Comparison of ENCODE assay signal across 23 cellular contexts in the genomic region with DNA sequence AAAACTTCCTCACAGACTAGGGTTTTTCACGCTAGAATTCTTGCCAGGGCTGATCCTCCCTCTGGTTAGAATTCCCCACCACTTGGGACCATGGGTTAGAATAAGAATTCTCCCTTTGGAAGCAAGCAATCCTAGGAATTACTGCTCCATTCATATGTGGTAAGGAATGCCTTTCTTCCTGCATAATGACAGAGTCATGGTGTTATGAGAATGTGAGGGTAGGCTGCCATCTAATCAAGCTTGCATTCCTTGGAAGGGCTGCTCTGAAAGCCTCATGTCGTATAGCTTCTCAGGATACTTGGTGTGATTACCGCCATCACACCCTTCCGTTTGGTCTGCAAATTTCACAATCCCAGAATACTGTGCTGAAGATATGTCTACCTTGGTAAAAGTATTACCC.
"Had no signal": no experiment of that assay in that cellular context is flagged by ENCODE, and none has a peak within 500 bp of the region (broad histone marks: within the 10 kb centered on the region; RNA-seq: fewer than 3 reads in every experiment).

No MANE protein-coding gene starts in this region.

- H3K27ac ChIP-seq: ascending aorta, esophagus muscularis mucosa, heart right ventricle, ovary, psoas muscle, skin epidermis, suprapubic skin, upper lobe of left lung had no signal

- H3K27ac Mint-ChIP-seq: activated naive CD4-positive, alpha-beta T cell treated with anti-CD3 and anti-CD28 coated beads, Interleukin-2, amount 10 ng/mL, durations not matched to agents 7 days and 5 days; stimulated activated naive CD8-positive, alpha-beta T cell treated with anti-CD3 and anti-CD28 coated beads, Interleukin-15, Interleukin-2, amounts not matched to agents 100 ng/mL and 50 ng/mL, for 24 hours; T-helper 1 cell treated with Interleukin-12 subunit alpha and Interleukin-12 subunit beta and Interleukin-4 antibody, amounts not matched to agents 30 μg/mL and 1 μg/mL, for 36 hours had no signal

- H3K4me3 ChIP-seq: ascending aorta, esophagus muscularis mucosa, heart right ventricle, lung, ovary, psoas muscle, skin epidermis, suprapubic skin, upper lobe of left lung had no signal

- DNase-seq: activated CD4-positive, alpha-beta T cell treated with anti-CD3 and anti-CD28 coated beads, Interleukin-2, amount 50 U/mL, for 1 hour; activated CD4-positive, CD25-positive, alpha-beta regulatory T cell treated with anti-CD3 and anti-CD28 coated beads, Interleukin-2, amount 50 U/mL, for 72 hours; activated CD8-positive, alpha-beta memory T cell treated with anti-CD3 and anti-CD28 coated beads, Interleukin-2, amount 50 U/mL, for 48 hours; activated effector memory CD4-positive, alpha-beta T cell treated with Interleukin-2 at 50 U/mL for 16 hours; activated naive CD4-positive, alpha-beta T cell treated with anti-CD3 and anti-CD28 coated beads, Interleukin-2, amount 10 ng/mL, durations not matched to agents 7 days and 5 days; activated T-cell treated with anti-CD3 and anti-CD28 coated beads, Interleukin-2, amount 50 U/mL, for 48 hours; effector CD8-positive, alpha-beta T cell; heart right ventricle; midbrain; ovary; psoas muscle; right cardiac atrium; stimulated activated CD4-positive, alpha-beta T cell treated with anti-CD3 and anti-CD28 coated beads, Interleukin-15, amount 100 ng/mL, for 24 hours; stimulated activated CD4-positive, alpha-beta T cell treated with anti-CD3 and anti-CD28 coated beads, Interleukin-2, amount 100 ng/mL, for 48 hours; upper lobe of left lung had no signal

- H3K27me3 ChIP-seq: ascending aorta, esophagus muscularis mucosa, heart right ventricle, ovary, suprapubic skin, upper lobe of left lung had no signal

- H3K4me3 Mint-ChIP-seq: activated naive CD4-positive, alpha-beta T cell treated with anti-CD3 and anti-CD28 coated beads, Interleukin-2, amount 10 ng/mL, durations not matched to agents 7 days and 5 days; neural crest cell; stimulated activated naive CD8-positive, alpha-beta T cell treated with anti-CD3 and anti-CD28 coated beads, Interleukin-15, Interleukin-2, amounts not matched to agents 100 ng/mL and 50 ng/mL, for 24 hours; T-helper 1 cell treated with Interleukin-12 subunit alpha and Interleukin-12 subunit beta and Interleukin-4 antibody, amounts not matched to agents 30 μg/mL and 1 μg/mL, for 36 hours had no signal

- H3K4me1 ChIP-seq: ascending aorta, esophagus muscularis mucosa, heart right ventricle, psoas muscle, suprapubic skin, upper lobe of left lung had no signal

- H3K4me1 Mint-ChIP-seq: activated naive CD4-positive, alpha-beta T cell treated with anti-CD3 and anti-CD28 coated beads, Interleukin-2, amount 10 ng/mL, durations not matched to agents 7 days and 5 days had no signal

- H3K36me3 Mint-ChIP-seq: activated naive CD4-positive, alpha-beta T cell treated with anti-CD3 and anti-CD28 coated beads, Interleukin-2, amount 10 ng/mL, durations not matched to agents 7 days and 5 days had no signal

- H3K9me3 Mint-ChIP-seq: neural crest cell had no signal

- H3K9me3 ChIP-seq: ascending aorta, esophagus muscularis mucosa, heart right ventricle, ovary, psoas muscle, suprapubic skin, upper lobe of left lung had no signal

- H3K36me3 ChIP-seq: ascending aorta, esophagus muscularis mucosa, heart right ventricle, ovary, suprapubic skin, upper lobe of left lung had no signal

- H3K27me3 Mint-ChIP-seq: activated naive CD4-positive, alpha-beta T cell treated with anti-CD3 and anti-CD28 coated beads, Interleukin-2, amount 10 ng/mL, durations not matched to agents 7 days and 5 days; stimulated activated naive CD8-positive, alpha-beta T cell treated with anti-CD3 and anti-CD28 coated beads, Interleukin-15, Interleukin-2, amounts not matched to agents 100 ng/mL and 50 ng/mL, for 24 hours had no signal
